ENCODE assay signal across 1 cellular context in the genomic region with DNA sequence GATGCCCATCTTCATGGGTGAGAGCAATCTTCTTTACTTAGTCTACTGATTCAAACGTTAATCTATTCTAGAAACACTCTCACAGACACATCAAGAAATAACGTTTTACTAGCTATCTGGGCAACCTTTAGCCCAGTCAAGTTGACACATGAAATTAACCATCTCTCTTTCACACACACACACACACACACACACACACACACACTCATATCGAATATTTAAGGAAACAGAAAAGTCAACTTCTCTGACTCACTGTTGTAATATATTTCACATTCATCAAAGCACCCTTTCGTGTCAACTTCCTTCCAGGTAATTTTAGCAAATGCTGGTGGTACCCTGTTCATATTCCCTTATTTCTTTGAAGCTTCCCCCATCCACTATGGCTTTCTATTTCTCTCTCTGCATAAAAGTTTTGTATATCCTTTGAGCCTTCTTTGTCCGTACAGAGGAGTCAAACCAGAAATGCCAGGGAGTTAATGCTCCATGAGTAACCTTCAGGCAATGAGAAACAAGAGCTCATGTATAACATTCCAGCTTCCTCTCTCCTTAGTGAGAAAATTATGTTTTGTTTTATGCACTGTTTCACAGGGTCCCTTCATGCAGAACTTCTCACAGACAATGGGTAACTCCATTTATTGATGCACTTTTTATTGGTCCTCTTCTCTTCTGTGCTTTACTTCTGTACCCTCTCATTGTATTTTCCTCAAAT.
TF ChIP-seq lines count a peak whose summit lies in the region.

No MANE protein-coding gene starts in this region.

TF ChIP-seq in K562, 482 proteins besides CTCF, POLR2A, EP300 and RAD21 (continued from another document):
- TF ChIP-seq, protein P1, sequence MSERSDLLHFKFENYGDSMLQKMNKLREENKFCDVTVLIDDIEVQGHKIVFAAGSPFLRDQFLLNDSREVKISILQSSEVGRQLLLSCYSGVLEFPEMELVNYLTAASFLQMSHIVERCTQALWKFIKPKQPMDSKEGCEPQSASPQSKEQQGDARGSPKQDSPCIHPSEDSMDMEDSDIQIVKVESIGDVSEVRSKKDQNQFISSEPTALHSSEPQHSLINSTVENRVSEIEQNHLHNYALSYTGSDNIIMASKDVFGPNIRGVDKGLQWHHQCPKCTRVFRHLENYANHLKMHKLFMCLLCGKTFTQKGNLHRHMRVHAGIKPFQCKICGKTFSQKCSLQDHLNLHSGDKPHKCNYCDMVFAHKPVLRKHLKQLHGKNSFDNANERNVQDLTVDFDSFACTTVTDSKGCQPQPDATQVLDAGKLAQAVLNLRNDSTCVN (CRISPR knock-in tag; IDR thresholded peaks at IDR 0.05): no peak
- TF ChIP-seq DPF2 (IDR thresholded peaks at IDR 0.05): no peak
- no peak for TF ChIP-seq ZNF165 (CRISPR knock-in tag; IDR thresholded peaks at IDR 0.05; ENCODE audit: borderline replicate concordance)
- no peak for TF ChIP-seq CEBPB (tag; IDR thresholded peaks at IDR 0.05)
- TF ChIP-seq RBM17 (IDR thresholded peaks at IDR 0.05; ENCODE audit: borderline replicate concordance, low read depth, low read length): no peak
- TF ChIP-seq, protein P2, sequence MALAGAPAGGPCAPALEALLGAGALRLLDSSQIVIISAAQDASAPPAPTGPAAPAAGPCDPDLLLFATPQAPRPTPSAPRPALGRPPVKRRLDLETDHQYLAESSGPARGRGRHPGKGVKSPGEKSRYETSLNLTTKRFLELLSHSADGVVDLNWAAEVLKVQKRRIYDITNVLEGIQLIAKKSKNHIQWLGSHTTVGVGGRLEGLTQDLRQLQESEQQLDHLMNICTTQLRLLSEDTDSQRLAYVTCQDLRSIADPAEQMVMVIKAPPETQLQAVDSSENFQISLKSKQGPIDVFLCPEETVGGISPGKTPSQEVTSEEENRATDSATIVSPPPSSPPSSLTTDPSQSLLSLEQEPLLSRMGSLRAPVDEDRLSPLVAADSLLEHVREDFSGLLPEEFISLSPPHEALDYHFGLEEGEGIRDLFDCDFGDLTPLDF (CRISPR knock-in tag; IDR thresholded peaks at IDR 0.05): no peak
- TF ChIP-seq, protein P3, sequence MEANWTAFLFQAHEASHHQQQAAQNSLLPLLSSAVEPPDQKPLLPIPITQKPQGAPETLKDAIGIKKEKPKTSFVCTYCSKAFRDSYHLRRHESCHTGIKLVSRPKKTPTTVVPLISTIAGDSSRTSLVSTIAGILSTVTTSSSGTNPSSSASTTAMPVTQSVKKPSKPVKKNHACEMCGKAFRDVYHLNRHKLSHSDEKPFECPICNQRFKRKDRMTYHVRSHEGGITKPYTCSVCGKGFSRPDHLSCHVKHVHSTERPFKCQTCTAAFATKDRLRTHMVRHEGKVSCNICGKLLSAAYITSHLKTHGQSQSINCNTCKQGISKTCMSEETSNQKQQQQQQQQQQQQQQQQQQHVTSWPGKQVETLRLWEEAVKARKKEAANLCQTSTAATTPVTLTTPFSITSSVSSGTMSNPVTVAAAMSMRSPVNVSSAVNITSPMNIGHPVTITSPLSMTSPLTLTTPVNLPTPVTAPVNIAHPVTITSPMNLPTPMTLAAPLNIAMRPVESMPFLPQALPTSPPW (CRISPR knock-in tag; IDR thresholded peaks at IDR 0.05): no peak
- no peak for TF ChIP-seq PHF21A (IDR thresholded peaks at IDR 0.05; ENCODE audit: borderline replicate concordance, low read depth)
- TF ChIP-seq, protein P4, sequence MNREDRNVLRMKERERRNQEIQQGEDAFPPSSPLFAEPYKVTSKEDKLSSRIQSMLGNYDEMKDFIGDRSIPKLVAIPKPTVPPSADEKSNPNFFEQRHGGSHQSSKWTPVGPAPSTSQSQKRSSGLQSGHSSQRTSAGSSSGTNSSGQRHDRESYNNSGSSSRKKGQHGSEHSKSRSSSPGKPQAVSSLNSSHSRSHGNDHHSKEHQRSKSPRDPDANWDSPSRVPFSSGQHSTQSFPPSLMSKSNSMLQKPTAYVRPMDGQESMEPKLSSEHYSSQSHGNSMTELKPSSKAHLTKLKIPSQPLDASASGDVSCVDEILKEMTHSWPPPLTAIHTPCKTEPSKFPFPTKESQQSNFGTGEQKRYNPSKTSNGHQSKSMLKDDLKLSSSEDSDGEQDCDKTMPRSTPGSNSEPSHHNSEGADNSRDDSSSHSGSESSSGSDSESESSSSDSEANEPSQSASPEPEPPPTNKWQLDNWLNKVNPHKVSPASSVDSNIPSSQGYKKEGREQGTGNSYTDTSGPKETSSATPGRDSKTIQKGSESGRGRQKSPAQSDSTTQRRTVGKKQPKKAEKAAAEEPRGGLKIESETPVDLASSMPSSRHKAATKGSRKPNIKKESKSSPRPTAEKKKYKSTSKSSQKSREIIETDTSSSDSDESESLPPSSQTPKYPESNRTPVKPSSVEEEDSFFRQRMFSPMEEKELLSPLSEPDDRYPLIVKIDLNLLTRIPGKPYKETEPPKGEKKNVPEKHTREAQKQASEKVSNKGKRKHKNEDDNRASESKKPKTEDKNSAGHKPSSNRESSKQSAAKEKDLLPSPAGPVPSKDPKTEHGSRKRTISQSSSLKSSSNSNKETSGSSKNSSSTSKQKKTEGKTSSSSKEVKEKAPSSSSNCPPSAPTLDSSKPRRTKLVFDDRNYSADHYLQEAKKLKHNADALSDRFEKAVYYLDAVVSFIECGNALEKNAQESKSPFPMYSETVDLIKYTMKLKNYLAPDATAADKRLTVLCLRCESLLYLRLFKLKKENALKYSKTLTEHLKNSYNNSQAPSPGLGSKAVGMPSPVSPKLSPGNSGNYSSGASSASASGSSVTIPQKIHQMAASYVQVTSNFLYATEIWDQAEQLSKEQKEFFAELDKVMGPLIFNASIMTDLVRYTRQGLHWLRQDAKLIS (CRISPR knock-in tag; IDR thresholded peaks at IDR 0.05): no peak
- TF ChIP-seq CEBPG (CRISPR knock-in tag; IDR thresholded peaks at IDR 0.05): no peak
- no peak for TF ChIP-seq CEBPG (tag; conservative IDR thresholded peaks at IDR 0.05 in 1 of 2, IDR thresholded peaks at IDR 0.05 in 1 of 2)
- TF ChIP-seq, protein P5, sequence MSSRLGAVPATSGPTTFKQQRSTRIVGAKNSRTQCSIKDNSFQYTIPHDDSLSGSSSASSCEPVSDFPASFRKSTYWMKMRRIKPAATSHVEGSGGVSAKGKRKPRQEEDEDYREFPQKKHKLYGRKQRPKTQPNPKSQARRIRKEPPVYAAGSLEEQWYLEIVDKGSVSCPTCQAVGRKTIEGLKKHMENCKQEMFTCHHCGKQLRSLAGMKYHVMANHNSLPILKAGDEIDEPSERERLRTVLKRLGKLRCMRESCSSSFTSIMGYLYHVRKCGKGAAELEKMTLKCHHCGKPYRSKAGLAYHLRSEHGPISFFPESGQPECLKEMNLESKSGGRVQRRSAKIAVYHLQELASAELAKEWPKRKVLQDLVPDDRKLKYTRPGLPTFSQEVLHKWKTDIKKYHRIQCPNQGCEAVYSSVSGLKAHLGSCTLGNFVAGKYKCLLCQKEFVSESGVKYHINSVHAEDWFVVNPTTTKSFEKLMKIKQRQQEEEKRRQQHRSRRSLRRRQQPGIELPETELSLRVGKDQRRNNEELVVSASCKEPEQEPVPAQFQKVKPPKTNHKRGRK (tag; IDR thresholded peaks at IDR 0.05): no peak
- no peak for TF ChIP-seq NCOA1 (IDR thresholded peaks at IDR 0.05; ENCODE audit: low read depth)
- TF ChIP-seq SLC30A9 (CRISPR knock-in tag; IDR thresholded peaks at IDR 0.05): no peak
- no peak for TF ChIP-seq ZNF561 (CRISPR knock-in tag; conservative IDR thresholded peaks at IDR 0.05)
- no peak for TF ChIP-seq CHD1 (IDR thresholded peaks at IDR 0.05; ENCODE audit: low read length)
